Comparison of ENCODE assay signal across 14 cellular contexts in genomic region chr3:100426029-100426682, GRCh38.
"Had no signal": no experiment of that assay in that cellular context is flagged by ENCODE, and none has a peak within 500 bp of the region (broad histone marks: within the 10 kb centered on the region; RNA-seq: fewer than 3 reads in every experiment).

No MANE protein-coding gene starts in this region.

- H3K27ac ChIP-seq: suprapubic skin, upper lobe of left lung had no signal

- H3K9me3 ChIP-seq: suprapubic skin, upper lobe of left lung had no signal

- H3K4me3 ChIP-seq: suprapubic skin, upper lobe of left lung had no signal

- H3K36me3 ChIP-seq: suprapubic skin, upper lobe of left lung had no signal

- H3K4me1 ChIP-seq: suprapubic skin, upper lobe of left lung had no signal

- H3K27me3 ChIP-seq: suprapubic skin, upper lobe of left lung had no signal

- DNase-seq: activated CD4-positive, alpha-beta memory T cell treated with anti-CD3 and anti-CD28 coated beads for 36 hours; activated gamma-delta T cell treated with Interleukin-2 at 50 U/mL for 16 hours; activated T-cell treated with anti-CD3 and anti-CD28 coated beads, Interleukin-2, amount 50 U/mL, for 48 hours; amniotic stem cell; effector CD8-positive, alpha-beta T cell; islet precursor cell; mesendoderm; nephron progenitor cell; right cardiac atrium; stimulated activated naive CD8-positive, alpha-beta T cell treated with anti-CD3 and anti-CD28 coated beads, Interleukin-15, Interleukin-2, amounts not matched to agents 100 U/mL and 50 U/mL, for 24 hours; T-helper 1 cell; T1000; upper lobe of left lung had no signal
